9 cellular contexts compared by ENCODE assay signal in genomic region chr10:43160919-43161251, GRCh38. TPM values are rescaled to one million over a fixed set of nuclear protein-coding genes. Genes with fewer than 3 reads are reported as not detected.
DNase-seq lines count a peak whose midpoint lies in the region; ATAC-seq and TF ChIP-seq lines count a peak whose summit lies in the region.
"Had no signal": no experiment of that assay in that cellular context is flagged by ENCODE, and none has a peak within 500 bp of the region (broad histone marks: within the 10 kb centered on the region; RNA-seq: fewer than 3 reads in every experiment).

No MANE protein-coding gene starts in this region.

- H3K4ac ChIP-seq in neuronal stem cell (ENCODE audit: low read length): no peak overlapping the region

- H4K20me1 ChIP-seq in smooth muscle cell (ENCODE audit: low read depth): peaks cover 99% of the 10 kb centered on the region

- WGBS in smooth muscle cell (ENCODE audit: low lambda C conversion rate): 59% methylated on average over 2 of the region's 2 CpGs
- WGBS in neuronal stem cell (ENCODE audit: extremely low coverage in 2 of 2, insufficient read length in 2 of 2, insufficient replicate concordance in 1 of 2), 2 donors: no CpG with 5 or more reads among the region's 2 CpGs

- H2BK120ac ChIP-seq in neuronal stem cell (ENCODE audit: low read depth, low read length): no peak overlapping the region

- no peak for DNase-seq in activated CD4-positive, alpha-beta T cell treated with anti-CD3 and anti-CD28 coated beads, Interleukin-2, amount 10 ng/mL, durations not matched to agents 24 days and 14 days
- no peak for DNase-seq in activated CD4-positive, alpha-beta T cell treated with anti-CD3 and anti-CD28 coated beads for 4 hours
- peak; percentile 57 for DNase-seq in activated CD4-positive, alpha-beta memory T cell treated with anti-CD3 and anti-CD28 coated beads for 36 hours
- DNase-seq in smooth muscle cell (lab: John Stamatoyannopoulos, UW; ENCODE audit: unreplicated experiment) (no peak), Kasumi-1 (lab: John Stamatoyannopoulos, UW) (no peak), ecto neural progenitor cell (ENCODE audit: low spot score) (no peak), neuronal stem cell (ENCODE audit: low spot score) (no peak)
- DNase-seq: SIG-M5 had no signal

- H3K4me2 ChIP-seq in smooth muscle cell: peak overlapping the region; percentile 61
- H3K4me2 ChIP-seq in neuronal stem cell (ENCODE audit: insufficient read depth, low read length, poor library complexity, severe bottlenecking): no peak overlapping the region

- H4K8ac ChIP-seq in neuronal stem cell (ENCODE audit: low read depth, low read length): no peak overlapping the region

- H3K4me3 ChIP-seq in smooth muscle cell: no peak overlapping the region
- no peak overlapping the region for H3K4me3 ChIP-seq in neuronal stem cell (ENCODE audit: low read length in 2 of 2)

- no peaks in the 10 kb centered on the region for H3K36me3 ChIP-seq in smooth muscle cell (ENCODE audit: low read depth)
- peaks cover 0 to 39% of the 10 kb centered on the region in 2 donors for H3K36me3 ChIP-seq in neuronal stem cell (replicated peaks in 1 of 2; ENCODE audit: control insufficient read depth in 2 of 2, insufficient read depth in 2 of 2, low read length in 2 of 2)

- H3K4me1 Mint-ChIP-seq in activated CD4-positive, alpha-beta T cell treated with anti-CD3 and anti-CD28 coated beads, Interleukin-2, amount 10 ng/mL, durations not matched to agents 24 days and 14 days: peaks cover 38% of the 10 kb centered on the region
- peaks cover 56% of the 10 kb centered on the region for H3K4me1 Mint-ChIP-seq in activated CD4-positive, alpha-beta memory T cell treated with anti-CD3 and anti-CD28 coated beads for 36 hours (ENCODE audit: low read depth)

- H3K4me1 ChIP-seq in smooth muscle cell (ENCODE audit: low read depth): peaks cover 3% of the 10 kb centered on the region
- H3K4me1 ChIP-seq in neuronal stem cell (ENCODE audit: control insufficient read depth in 2 of 2, insufficient read depth in 1 of 2, low read depth in 1 of 2, low read length in 2 of 2): no peaks in the 10 kb centered on the region

- H3K9me3 ChIP-seq in smooth muscle cell (replicated peaks; ENCODE audit: low read depth) (no peaks in the 10 kb centered on the region), neuronal stem cell (replicated peaks in 1 of 2; ENCODE audit: control insufficient read depth in 2 of 2, insufficient read depth in 1 of 2, low read depth in 1 of 2, low read length in 2 of 2) (no peaks in the 10 kb centered on the region)

- H3K27ac ChIP-seq in smooth muscle cell (ENCODE audit: low read depth): peak overlapping the region; percentile 93
- H3K27ac ChIP-seq in neuronal stem cell (replicated peaks; ENCODE audit: low read length): no peak overlapping the region

- no peak overlapping the region for H3K23ac ChIP-seq in neuronal stem cell (ENCODE audit: low read depth, low read length, poor library complexity)

- no peak overlapping the region for H2BK5ac ChIP-seq in neuronal stem cell (ENCODE audit: low read length)

- peaks cover 48% of the 10 kb centered on the region for H3K36me3 Mint-ChIP-seq in activated CD4-positive, alpha-beta T cell treated with anti-CD3 and anti-CD28 coated beads, Interleukin-2, amount 10 ng/mL, durations not matched to agents 24 days and 14 days (ENCODE audit: low read depth)
- H3K36me3 Mint-ChIP-seq in activated CD4-positive, alpha-beta memory T cell treated with anti-CD3 and anti-CD28 coated beads for 36 hours: peaks cover 32% of the 10 kb centered on the region

- no peak overlapping the region for H2BK12ac ChIP-seq in neuronal stem cell (ENCODE audit: low read length)

- CTCF ChIA-PET in activated CD4-positive, alpha-beta memory T cell treated with anti-CD3 and anti-CD28 coated beads for 36 hours (lab: Charles Lee): interaction anchor here (1.4 kb wide), 1 partner anchor 300 kb away, joined by 3 read pairs; no protein-coding TSS in a partner anchor

- intact Hi-C loops in activated CD4-positive, alpha-beta T cell treated with anti-CD3 and anti-CD28 coated beads, Interleukin-2, amount 10 ng/mL, durations not matched to agents 24 days and 14 days (cut with micrococcal nuclease): loop anchor here (1.0 to 5.0 kb wide), 2 partner anchors 21 to 34 kb away; no protein-coding TSS in a partner anchor
- intact Hi-C loops in activated CD4-positive, alpha-beta memory T cell treated with anti-CD3 and anti-CD28 coated beads for 36 hours (cut with micrococcal nuclease): loop anchor here (1.0 kb wide), 3 partner anchors 21 to 360 kb away; no protein-coding TSS in a partner anchor

- POLR2A ChIA-PET in activated CD4-positive, alpha-beta memory T cell treated with anti-CD3 and anti-CD28 coated beads for 36 hours (lab: Charles Lee): interaction anchor here (1.2 to 2.5 kb wide), 4 partner anchors 21 to 41 kb away, joined by 3 to 26 read pairs (median 5); partner anchors contain the start of gene CSGALNACT2

- H3K9me3 Mint-ChIP-seq in activated CD4-positive, alpha-beta T cell treated with anti-CD3 and anti-CD28 coated beads, Interleukin-2, amount 10 ng/mL, durations not matched to agents 24 days and 14 days: no peaks in the 10 kb centered on the region
- no peaks in the 10 kb centered on the region for H3K9me3 Mint-ChIP-seq in activated CD4-positive, alpha-beta memory T cell treated with anti-CD3 and anti-CD28 coated beads for 36 hours

- no peaks in the 10 kb centered on the region for H3K27me3 Mint-ChIP-seq in activated CD4-positive, alpha-beta T cell treated with anti-CD3 and anti-CD28 coated beads, Interleukin-2, amount 10 ng/mL, durations not matched to agents 24 days and 14 days
- H3K27me3 Mint-ChIP-seq in activated CD4-positive, alpha-beta memory T cell treated with anti-CD3 and anti-CD28 coated beads for 36 hours: no peaks in the 10 kb centered on the region

- peak overlapping the region; percentile 91 for H3K27ac Mint-ChIP-seq in activated CD4-positive, alpha-beta T cell treated with anti-CD3 and anti-CD28 coated beads, Interleukin-2, amount 10 ng/mL, durations not matched to agents 24 days and 14 days
- H3K27ac Mint-ChIP-seq in activated CD4-positive, alpha-beta memory T cell treated with anti-CD3 and anti-CD28 coated beads for 36 hours: peak overlapping the region; percentile 89

- H3F3A ChIP-seq in smooth muscle cell (ENCODE audit: low read depth): no peaks in the 10 kb centered on the region

- peak overlapping the region; percentile 12 for H3K4me3 Mint-ChIP-seq in activated CD4-positive, alpha-beta T cell treated with anti-CD3 and anti-CD28 coated beads, Interleukin-2, amount 10 ng/mL, durations not matched to agents 24 days and 14 days
- peak overlapping the region; percentile 20 for H3K4me3 Mint-ChIP-seq in activated CD4-positive, alpha-beta memory T cell treated with anti-CD3 and anti-CD28 coated beads for 36 hours

- no peak for TF ChIP-seq CTCF in smooth muscle cell (IDR thresholded peaks at IDR 0.05; ENCODE audit: borderline replicate concordance, insufficient read depth, poor library complexity, severe bottlenecking)

- H2AFZ ChIP-seq in smooth muscle cell (ENCODE audit: low read depth) (no peak overlapping the region), neuronal stem cell (ENCODE audit: low read length) (no peak overlapping the region)

- ATAC-seq in HG02759 (IDR thresholded peaks at IDR 0.05; ENCODE audit: unreplicated experiment): peak; percentile 82

- H3K14ac ChIP-seq in neuronal stem cell (ENCODE audit: low read length): no peak overlapping the region

- no peak overlapping the region for H2BK15ac ChIP-seq in neuronal stem cell (ENCODE audit: low read length)

- no peak overlapping the region for H2AK5ac ChIP-seq in neuronal stem cell (ENCODE audit: low read depth, low read length)

- no peaks in the 10 kb centered on the region for H3K27me3 ChIP-seq in smooth muscle cell (ENCODE audit: low read depth)
- H3K27me3 ChIP-seq in neuronal stem cell (ENCODE audit: control insufficient read depth in 3 of 3, insufficient read depth in 3 of 3, low read depth in 1 of 3, low read length in 3 of 3): no peaks in the 10 kb centered on the region

- peaks cover 52% of the 10 kb centered on the region for H3K79me2 ChIP-seq in smooth muscle cell (ENCODE audit: low read depth)

- no peak overlapping the region for H4K91ac ChIP-seq in neuronal stem cell (ENCODE audit: low read depth, low read length, poor library complexity)

- H3K9ac ChIP-seq in smooth muscle cell (ENCODE audit: low read depth) (peak overlapping the region; percentile 49), neuronal stem cell (ENCODE audit: low read depth, low read length, poor library complexity) (no peak overlapping the region)

- H3K18ac ChIP-seq in neuronal stem cell (ENCODE audit: low read length): no peak overlapping the region

- peaks cover 1% of the 10 kb centered on the region for H3K79me1 ChIP-seq in neuronal stem cell (ENCODE audit: low read depth, low read length)

RNA-seq across cellular contexts. Expression of gene CSGALNACT2, which starts 22.6 kb away (rescaled TPM):
- total RNA-seq in activated CD4-positive, alpha-beta T cell treated with anti-CD3 and anti-CD28 coated beads, Interleukin-2, amount 10 ng/mL, durations not matched to agents 24 days and 14 days: 24.7 and 25.9 TPM in 2 replicates
- 10 to 100 TPM; 30.2 to 32.3 TPM for total RNA-seq in activated CD4-positive, alpha-beta memory T cell treated with anti-CD3 and anti-CD28 coated beads for 36 hours
- 40.4 and 43.2 TPM in 2 replicates for total RNA-seq in smooth muscle cell
- 29.1 and 35.6 TPM in 2 replicates for polyA plus RNA-seq in smooth muscle cell
- polyA plus RNA-seq in neuronal stem cell (2013, experiment 1 of 2): 6.7 TPM
- polyA plus RNA-seq in neuronal stem cell (2013, experiment 2 of 2): 7.4 TPM
